12 cellular contexts compared by ENCODE assay signal in the genomic region with DNA sequence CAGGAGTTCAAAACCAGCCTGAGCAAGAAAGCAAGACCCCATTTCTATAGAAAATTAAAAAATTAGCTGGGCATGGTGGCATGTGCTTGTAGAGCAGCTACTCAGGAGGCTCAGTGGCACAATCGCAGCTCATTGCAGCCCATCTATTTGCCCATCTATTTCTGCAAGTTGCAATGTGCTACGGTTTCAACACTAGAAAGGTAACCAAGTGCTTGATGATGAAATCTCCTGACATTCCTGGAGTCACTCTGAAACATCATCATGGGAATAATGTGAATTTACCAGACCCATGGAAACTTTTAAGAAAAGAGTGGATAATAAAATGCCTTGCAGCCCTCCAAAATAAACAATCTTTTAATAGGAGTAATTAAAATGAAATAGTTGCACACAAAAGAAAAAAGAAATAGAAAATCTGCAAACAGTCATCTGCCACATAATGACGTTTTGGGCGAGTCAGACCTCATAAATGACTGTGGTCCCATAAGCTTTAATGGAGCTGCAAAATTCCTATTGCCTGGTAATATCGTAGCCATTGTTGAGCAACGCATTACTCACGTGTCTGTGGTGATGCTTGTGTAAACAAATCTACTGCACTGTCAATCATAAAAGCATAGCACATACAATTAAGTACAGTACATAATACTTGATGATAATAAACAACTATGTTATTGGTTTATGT. TPM values are rescaled to one million over a fixed set of nuclear protein-coding genes. Genes with fewer than 3 reads are reported as not detected.
DNase-seq lines count a peak whose midpoint lies in the region; ATAC-seq and TF ChIP-seq lines count a peak whose summit lies in the region.
"Had no signal": no experiment of that assay in that cellular context is flagged by ENCODE, and none has a peak within 500 bp of the region (broad histone marks: within the 10 kb centered on the region; RNA-seq: fewer than 3 reads in every experiment).

No MANE protein-coding gene starts in this region.

- no TSS peak for BruUV-seq in mammary epithelial cell (replicated peaks; lab: Mats Ljungman, UMichigan)

- no peak overlapping the region for H2BK120ac ChIP-seq in mesenchymal stem cell (ENCODE audit: low read depth, low read length)

- H3K4me1 ChIP-seq in mammary epithelial cell (ENCODE audit: insufficient read depth, low read length), result peaks cover 7% of the 10 kb centered on the region
- no peaks in the 10 kb centered on the region for H3K4me1 ChIP-seq in mesenchymal stem cell (ENCODE audit: control insufficient read depth, insufficient read depth, low read depth, low read length)
- H3K4me1 ChIP-seq in Peyer's patch, result no peaks in the 10 kb centered on the region
- H3K4me1 ChIP-seq in endodermal cell (ENCODE audit: control insufficient read depth, insufficient read depth, low read length), result no peaks in the 10 kb centered on the region

- no peak overlapping the region for H4K91ac ChIP-seq in mesenchymal stem cell (ENCODE audit: low read length)

- H3K4me1 Mint-ChIP-seq in endodermal cell, result no peaks in the 10 kb centered on the region
- H3K4me1 Mint-ChIP-seq: memory B cell had no signal

- no peak for TF ChIP-seq CTCF in mammary epithelial cell (conservative IDR thresholded peaks at IDR 0.05 in 1 of 2, IDR thresholded peaks at IDR 0.05 in 1 of 2; ENCODE audit: extremely low read depth in 1 of 2, insufficient read depth in 1 of 2, low read depth in 1 of 2, low read length in 2 of 2)
- no peak for TF ChIP-seq CTCF in Peyer's patch (IDR thresholded peaks at IDR 0.05)
- no peak for TF ChIP-seq CTCF in endodermal cell (conservative IDR thresholded peaks at IDR 0.05)

- H4K20me1 ChIP-seq in mammary epithelial cell (ENCODE audit: insufficient read depth, low read length), result no peaks in the 10 kb centered on the region

- H3K9ac ChIP-seq in mammary epithelial cell (ENCODE audit: insufficient read depth, low read length) (no peak overlapping the region), mesenchymal stem cell (ENCODE audit: low read length) (no peak overlapping the region), endodermal cell (ENCODE audit: extremely low read depth, low read length, poor library complexity, severe bottlenecking) (no peak overlapping the region)

- H3K4ac ChIP-seq in mesenchymal stem cell (ENCODE audit: low read depth in 1 of 2, low read length in 2 of 2), result no peak overlapping the region

- no peak overlapping the region for H3K23ac ChIP-seq in mesenchymal stem cell (ENCODE audit: low read length in 2 of 2)

- no peaks in the 10 kb centered on the region for H3K36me3 ChIP-seq in MG63
- no peaks in the 10 kb centered on the region for H3K36me3 ChIP-seq in mammary epithelial cell (ENCODE audit: insufficient read depth, low read length)
- no peaks in the 10 kb centered on the region for H3K36me3 ChIP-seq in mesenchymal stem cell (ENCODE audit: control insufficient read depth in 1 of 2, insufficient read depth in 2 of 2, low read depth in 1 of 2, low read length in 2 of 2)
- H3K36me3 ChIP-seq in Peyer's patch, result no peaks in the 10 kb centered on the region
- H3K36me3 ChIP-seq in endodermal cell (ENCODE audit: control insufficient read depth, insufficient read depth, low read length), result no peaks in the 10 kb centered on the region

- H2AFZ ChIP-seq in mammary epithelial cell (ENCODE audit: low read depth, low read length), result no peak overlapping the region
- no peak overlapping the region for H2AFZ ChIP-seq in mesenchymal stem cell (ENCODE audit: low read depth, low read length)

- H3K4me3 ChIP-seq in MG63 (no peak overlapping the region), mammary epithelial cell (replicated peaks in 1 of 3; ENCODE audit: insufficient read depth in 1 of 3, low read depth in 2 of 3, low read length in 3 of 3) (no peak overlapping the region), mesenchymal stem cell (ENCODE audit: insufficient read depth in 1 of 2, low read depth in 1 of 2, low read length in 2 of 2) (no peak overlapping the region), Peyer's patch (no peak overlapping the region), endodermal cell (ENCODE audit: low read length) (no peak overlapping the region)

- H3K9me3 Mint-ChIP-seq in endodermal cell, result no peaks in the 10 kb centered on the region
- H3K9me3 Mint-ChIP-seq: memory B cell had no signal

- CTCF ChIA-PET in mammary epithelial cell (lab: Charles Lee; ENCODE audit: low non-redundant PET), result no interaction called here

- H3K4me3 Mint-ChIP-seq in endodermal cell, result no peak overlapping the region
- H3K4me3 Mint-ChIP-seq: memory B cell had no signal

- no peaks in the 10 kb centered on the region for H3K36me3 Mint-ChIP-seq in endodermal cell (ENCODE audit: low read depth)
- H3K36me3 Mint-ChIP-seq: memory B cell had no signal

- H2BK15ac ChIP-seq in mesenchymal stem cell (ENCODE audit: low read depth, poor library complexity, severe bottlenecking), result no peak overlapping the region

- intact Hi-C loops in mammary epithelial cell (cut with micrococcal nuclease), result loop anchor here (2.0 to 5.0 kb wide), 2 partner anchors 45 to 158 kb away; partner anchors contain the start of genes AMMECR1L and UGGT1

- in situ Hi-C loops in mammary epithelial cell (cut with MboI; ENCODE audit: low sequenced_read_pairs in 2 of 2), result no loop called here

- H2AK5ac ChIP-seq in mesenchymal stem cell (ENCODE audit: low read length, severe bottlenecking), result no peak overlapping the region

- no peaks in the 10 kb centered on the region for H3K79me2 ChIP-seq in mammary epithelial cell (ENCODE audit: insufficient read depth, low read length)

- H3K9me3 ChIP-seq in MG63 (no peaks in the 10 kb centered on the region; the same call in 1 of the 2 replicates), mammary epithelial cell (replicated peaks; ENCODE audit: insufficient read depth, low read length) (no peaks in the 10 kb centered on the region), mesenchymal stem cell (ENCODE audit: control insufficient read depth, low read length) (no peaks in the 10 kb centered on the region), Peyer's patch (no peaks in the 10 kb centered on the region), endodermal cell (ENCODE audit: control insufficient read depth, low read length) (no peaks in the 10 kb centered on the region)
- H3K9me3 ChIP-seq: Caco-2 had no signal

- H3K18ac ChIP-seq in mesenchymal stem cell (ENCODE audit: low read depth in 1 of 2, low read length in 2 of 2), result no peak overlapping the region

- no peak overlapping the region for H3K27ac Mint-ChIP-seq in endodermal cell
- H3K27ac Mint-ChIP-seq: memory B cell had no signal

- no peak overlapping the region for H2BK5ac ChIP-seq in mesenchymal stem cell (ENCODE audit: low read depth, low read length, poor library complexity, severe bottlenecking)

- dilution Hi-C loops in mammary epithelial cell (cut with HindIII; ENCODE audit: low sequenced_read_pairs), result no loop called here

- H2BK12ac ChIP-seq in mesenchymal stem cell (ENCODE audit: low read length in 2 of 2), result no peak overlapping the region

- no peak for ATAC-seq in HG02623 (IDR thresholded peaks at IDR 0.05; ENCODE audit: unreplicated experiment)
- ATAC-seq: right cardiac atrium had no signal

- H3K4me2 ChIP-seq in mammary epithelial cell (ENCODE audit: insufficient read depth, low read depth, low read length), result no peak overlapping the region
- H3K4me2 ChIP-seq in mesenchymal stem cell (ENCODE audit: low read length, poor library complexity, severe bottlenecking), result no peak overlapping the region

- no peak overlapping the region for H3K14ac ChIP-seq in mesenchymal stem cell (ENCODE audit: low read length in 2 of 2)

- WGBS in mammary epithelial cell (ENCODE audit: low coverage, missing lambda C conversion rate), result 27% methylated on average over 7 of the region's 7 CpGs
- 43% methylated on average over 4 of the region's 7 CpGs for WGBS in mesenchymal stem cell
- 96 to 98% methylated on average over 6 to 7 of the region's 7 CpGs for WGBS in endodermal cell (ENCODE audit: insufficient coverage in 1 of 2, insufficient read length in 1 of 2), 2 experiments

- DNase-seq in EH (ENCODE audit: low read depth), result peak; percentile 91
- DNase-seq in MG63, result peak; percentile 57
- peak; percentile 90 for DNase-seq in mammary epithelial cell
- peak; percentile 73 for DNase-seq in mesenchymal stem cell
- DNase-seq in stimulated activated CD4-positive, alpha-beta T cell treated with anti-CD3 and anti-CD28 coated beads, Interleukin-2, amount 100 ng/mL, for 48 hours, result no peak
- no peak for DNase-seq in Peyer's patch
- DNase-seq in endodermal cell, result no peak
- DNase-seq: NCI-H1105, right cardiac atrium had no signal

- H4K8ac ChIP-seq in mesenchymal stem cell (ENCODE audit: low read length), result no peak overlapping the region

- H3K27me3 Mint-ChIP-seq in endodermal cell (ENCODE audit: insufficient read depth), result no peaks in the 10 kb centered on the region
- H3K27me3 Mint-ChIP-seq: memory B cell had no signal

- H3K27ac ChIP-seq in mammary epithelial cell (ENCODE audit: insufficient read depth, low read depth, low read length) (no peak overlapping the region), mesenchymal stem cell (ENCODE audit: low read length, poor library complexity, severe bottlenecking) (no peak overlapping the region), Peyer's patch (no peak overlapping the region), endodermal cell (ENCODE audit: low read depth, low read length) (no peak overlapping the region)

- no peaks in the 10 kb centered on the region for H3K27me3 ChIP-seq in MG63
- no peaks in the 10 kb centered on the region for H3K27me3 ChIP-seq in mammary epithelial cell (ENCODE audit: insufficient read depth, low read length)
- H3K27me3 ChIP-seq in mesenchymal stem cell (ENCODE audit: control insufficient read depth in 1 of 2, insufficient read depth in 1 of 2, low read length in 2 of 2), result no peaks in the 10 kb centered on the region
- no peaks in the 10 kb centered on the region for H3K27me3 ChIP-seq in Peyer's patch
- H3K27me3 ChIP-seq in endodermal cell (ENCODE audit: control insufficient read depth, insufficient read depth, low read length, poor library complexity, severe bottlenecking), result no peaks in the 10 kb centered on the region

- TF ChIP-seq POLR2A in Peyer's patch (IDR thresholded peaks at IDR 0.05), result no peak

- no peaks in the 10 kb centered on the region for H3K79me1 ChIP-seq in mesenchymal stem cell (replicated peaks; ENCODE audit: low read length, poor library complexity, severe bottlenecking)

RNA-seq across cellular contexts. Expression of gene AMMECR1L, which starts 46.6 kb away (rescaled TPM):
- 12.9 and 17.2 TPM in 2 replicates for total RNA-seq in MG63 (2014; rRNA removed; shearing (Covaris generic); ENCODE audit: low replicate concordance)
- total RNA-seq in mammary epithelial cell, result 10 to 100 TPM; 23.8 to 29.8 TPM
- polyA plus RNA-seq in mammary epithelial cell, result 17.8 TPM
- 23.3 TPM for polyA minus RNA-seq in mammary epithelial cell
- polyA plus RNA-seq in mesenchymal stem cell (2013, experiment 1 of 2), result 10.9 TPM
- 10.8 TPM for polyA plus RNA-seq in mesenchymal stem cell (2013, experiment 2 of 2)
- total RNA-seq in Peyer's patch, result 10 to 100 TPM; 11.6 to 16.1 (median 13.9) TPM
- 10 to 100 TPM; 21.7 to 22.0 TPM for total RNA-seq in endodermal cell
- 18.1 TPM for polyA plus RNA-seq in endodermal cell (2013, experiment 1 of 2)
- polyA plus RNA-seq in endodermal cell (2013, experiment 2 of 2), result 18.5 TPM

Comparison
In these comparisons a context has a peak if more than half of its experiments do, and no peak if none do; other contexts are left out.
1. DNase-seq: peak in EH (single experiment), MG63 (single experiment), mammary epithelial cell (single experiment) and mesenchymal stem cell (single experiment); none in stimulated activated CD4-positive, alpha-beta T cell treated with anti-CD3 and anti-CD28 coated beads, Interleukin-2, amount 100 ng/mL, for 48 hours (0 of 2), Peyer's patch (0 of 3) and endodermal cell (single experiment).